Comparison of ENCODE assay signal across 8 cellular contexts in the genomic region with DNA sequence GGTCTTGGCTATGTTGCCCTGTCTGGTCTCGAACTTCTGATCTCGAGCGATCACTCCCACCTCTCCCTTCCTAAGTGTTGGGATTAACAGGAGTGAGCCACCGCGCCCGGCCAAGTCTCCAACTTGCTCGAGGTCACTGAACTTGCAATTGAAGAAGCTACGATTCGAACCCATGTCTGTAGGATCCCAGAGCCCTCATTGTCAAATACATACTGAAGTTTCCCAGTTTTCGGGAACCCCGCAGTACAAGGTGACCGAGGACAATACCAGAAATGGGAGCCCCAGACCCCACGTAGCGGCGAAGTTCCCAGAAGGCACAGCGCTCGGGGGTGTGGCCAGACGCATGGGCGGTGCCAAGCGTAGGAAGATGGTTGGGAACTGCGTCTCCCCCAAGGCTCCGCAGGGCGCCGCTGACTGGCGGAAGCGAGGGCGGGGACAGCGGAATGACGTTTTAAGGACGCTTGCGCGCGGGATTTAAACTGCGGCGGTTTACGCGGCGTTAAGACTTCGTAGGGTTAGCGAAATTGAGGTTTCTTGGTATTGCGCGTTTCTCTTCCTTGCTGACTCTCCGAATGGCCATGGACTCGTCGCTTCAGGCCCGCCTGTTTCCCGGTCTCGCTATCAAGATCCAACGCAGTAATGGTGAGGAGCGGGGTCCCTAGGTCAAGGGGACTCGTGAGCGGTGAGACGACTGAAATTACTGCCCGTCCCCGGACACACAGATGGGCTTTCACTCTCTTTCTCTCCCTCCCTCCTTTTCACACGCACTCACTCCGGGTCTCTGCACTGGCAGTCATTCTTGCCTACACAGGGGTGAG. TPM values are rescaled to one million over a fixed set of nuclear protein-coding genes. Genes with fewer than 3 reads are reported as not detected.
DNase-seq lines count a peak whose midpoint lies in the region; ATAC-seq, FAIRE-seq and TF ChIP-seq lines count a peak whose summit lies in the region.

A gene (plus strand): TSS at position 477 of the 818 bp plus-strand sequence. CDS start 96 bp downstream, at position 573.

- H3K36me3 ChIP-seq in keratinocyte (ENCODE audit: control insufficient read depth in 2 of 2, extremely low read depth in 1 of 2, insufficient read depth in 2 of 2, low read length in 2 of 2), result peaks cover 0 to 19% of the 10 kb centered on the region in 2 experiments

- FAIRE-seq in keratinocyte (lab: Jason Lieb, UNC), result peak; percentile 83

- H3K9ac ChIP-seq in keratinocyte (ENCODE audit: control insufficient read depth, extremely low read depth, insufficient read depth, low read length), result peak within 1 kb of the TSS; percentile 84

- no peaks in the 10 kb centered on the region for H3K9me1 ChIP-seq in keratinocyte (ENCODE audit: control insufficient read depth, extremely low read depth, insufficient read depth, low read length)

- peak within 1 kb of the TSS; percentile 98 for H2AFZ ChIP-seq in keratinocyte (ENCODE audit: control insufficient read depth, low read length)

- H3K4me2 ChIP-seq in keratinocyte (ENCODE audit: control insufficient read depth, extremely low read depth, insufficient read depth, low read depth, low read length), result peak within 1 kb of the TSS; percentile 97

- ATAC-seq in GM19043 (IDR thresholded peaks at IDR 0.05; ENCODE audit: low read depth, unreplicated experiment), result peak; percentile 99
- ATAC-seq in HG03378 (IDR thresholded peaks at IDR 0.05; ENCODE audit: unreplicated experiment), result peak; percentile 86

- dilution Hi-C loops in keratinocyte (cut with MboI; ENCODE audit: extremely low pct_ligation_motif_present, low sequenced_read_pairs), result no loop called here

- H3K27me3 ChIP-seq in keratinocyte (ENCODE audit: control insufficient read depth, extremely low read depth, insufficient read depth, low read length), result no peaks in the 10 kb centered on the region

- H3K27ac ChIP-seq in keratinocyte (ENCODE audit: control insufficient read depth, insufficient read depth, low read length), result peak within 1 kb of the TSS; percentile 67

- peak; percentile 97 for DNase-seq in AG10803 (ENCODE audit: low read depth)
- peak; percentile 94 for DNase-seq in NCI-H460 (ENCODE audit: extremely low read depth, low read depth)
- DNase-seq in activated CD4-positive, CD25-positive, alpha-beta regulatory T cell treated with anti-CD3 and anti-CD28 coated beads, Interleukin-2, amount 50 U/mL, for 72 hours, result peak; percentile 96
- DNase-seq in cerebellum (ENCODE audit: low spot score), result peak; percentile 100
- DNase-seq in keratinocyte (ENCODE audit: low read depth, low spot score), result no peak
- peak; percentile 91 to 95 for DNase-seq in stimulated activated CD4-positive, alpha-beta T cell treated with anti-CD3 and anti-CD28 coated beads, Interleukin-15, amount 100 ng/mL, for 1 hour (ENCODE audit: low read depth in 1 of 2, low spot score in 1 of 2)

- H3K4me1 ChIP-seq in keratinocyte (ENCODE audit: control insufficient read depth, extremely low read depth, insufficient read depth, low read length), result peaks cover 6% of the 10 kb centered on the region

- H3K9me3 ChIP-seq in keratinocyte (ENCODE audit: control insufficient read depth, low read depth, low read length), result no peaks in the 10 kb centered on the region

- TF ChIP-seq CTCF in AG10803 (conservative IDR thresholded peaks at IDR 0.05; ENCODE audit: low read length) (no peak), keratinocyte (optimal IDR thresholded peaks at IDR 0.05 in 1 of 3, IDR thresholded peaks at IDR 0.05 in 1 of 3, conservative IDR thresholded peaks at IDR 0.05 in 1 of 3; ENCODE audit: extremely low read depth in 1 of 3, insufficient read depth in 2 of 3, low read length in 3 of 3) (no peak)

- H4K20me1 ChIP-seq in keratinocyte (ENCODE audit: control insufficient read depth, extremely low read depth, insufficient read depth, low read length), result no peaks in the 10 kb centered on the region

- peaks cover 33% of the 10 kb centered on the region for H3K79me2 ChIP-seq in keratinocyte (ENCODE audit: control insufficient read depth, insufficient read depth, low read length)

- peak within 1 kb of the TSS; percentile 85 for H3K4me3 ChIP-seq in AG10803 (ENCODE audit: low read length)
- H3K4me3 ChIP-seq in keratinocyte (ENCODE audit: control insufficient read depth in 2 of 3, extremely low read depth in 1 of 3, insufficient read depth in 2 of 3, low read depth in 1 of 3, low read length in 3 of 3), result peak within 1 kb of the TSS; percentile 57 to 95 (median 94)

RNA-seq across cellular contexts. Expression of the gene that starts here (rescaled TPM):
- total RNA-seq in NCI-H460 (2014; rRNA removed; shearing (Covaris generic)), result 43.6 and 49.8 TPM in 2 replicates
- polyA plus RNA-seq in NCI-H460 (2014; cell fraction: nucleus; rRNA removed), result 48.2 and 61.3 TPM in 2 replicates
- total RNA-seq in cerebellum, result 9.4 TPM
- polyA plus RNA-seq in keratinocyte, result 2.5 to 17.6 TPM (median 16.3 TPM) in 3 replicates
- 0.19 TPM for polyA plus RNA-seq in keratinocyte (2011; ENCODE audit: low read depth)
- 3.1 and 3.2 TPM in 2 replicates for polyA plus RNA-seq in keratinocyte (2011; cell fraction: cytosol; rRNA removed)
- 4.0 and 5.6 TPM in 2 replicates for polyA plus RNA-seq in keratinocyte (2011; cell fraction: nucleus; rRNA removed)
- 0.24 and 10.7 TPM in 2 replicates for polyA plus RNA-seq in keratinocyte (2012; ENCODE audit: low replicate concordance)
- polyA minus RNA-seq in keratinocyte, result 2.3 to 16.0 TPM (median 5.4 TPM) in 3 replicates
- 3.5 TPM for polyA minus RNA-seq in keratinocyte (2011; cell fraction: cytosol; rRNA and poly(A)+ RNA removed)
- polyA minus RNA-seq in keratinocyte (2011; cell fraction: nucleus; rRNA and poly(A)+ RNA removed), result 1.5 and 2.2 TPM in 2 replicates
